Comparison of ENCODE assay signal across 25 cellular contexts in the genomic region with DNA sequence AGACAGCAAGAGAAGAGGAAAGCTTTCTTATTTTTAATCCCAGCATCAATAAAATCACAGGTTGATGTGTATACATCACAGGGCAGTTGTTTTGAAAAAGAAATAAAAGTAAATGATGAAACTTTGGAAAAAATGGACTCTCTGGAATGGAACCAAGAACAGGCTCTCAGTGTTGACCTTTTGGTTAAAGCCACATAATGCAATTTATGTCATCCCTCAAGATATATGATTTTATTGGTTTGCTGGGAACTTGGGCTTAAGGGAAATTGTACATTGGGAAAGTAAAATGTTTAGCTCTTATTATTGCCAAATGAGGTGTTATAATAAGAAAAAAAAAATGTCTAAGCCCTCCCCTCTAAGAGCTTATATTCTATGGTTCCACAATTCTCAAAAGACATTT.
"Had no signal": no experiment of that assay in that cellular context is flagged by ENCODE, and none has a peak within 500 bp of the region (broad histone marks: within the 10 kb centered on the region; RNA-seq: fewer than 3 reads in every experiment).

No MANE protein-coding gene starts in this region.

- H3K4me3 ChIP-seq: coronary artery, esophagus squamous epithelium, lower lobe of right lung, mucosa of descending colon, ovary, psoas muscle, sigmoid colon, testis, tibial artery, upper lobe of left lung had no signal

- H3K27me3 Mint-ChIP-seq: effector memory CD8-positive, alpha-beta T cell had no signal

- H3K9me3 ChIP-seq: esophagus squamous epithelium, lower lobe of right lung, mucosa of descending colon, ovary, psoas muscle, sigmoid colon, testis, tibial artery, upper lobe of left lung had no signal

- H3K4me3 Mint-ChIP-seq: effector memory CD8-positive, alpha-beta T cell; naive B cell; natural killer cell treated with Interleukin-12 subunit alpha and Interleukin-12 subunit beta and Interleukin-15 and Interleukin-18, amount 100 ng/mL, for 72 hours; stimulated activated memory B cell treated with anti-CD40 and anti-IgM and Interleukin-4, amounts not matched to agents 10 μg/mL and 1 μg/mL and 100 μg/mL, for 72 hours had no signal

- H3K36me3 ChIP-seq: esophagus squamous epithelium, lower lobe of right lung, ovary, sigmoid colon, tibial artery, upper lobe of left lung had no signal

- H3K4me1 Mint-ChIP-seq: naive B cell; stimulated activated memory B cell treated with anti-CD40 and anti-IgM and Interleukin-4, amounts not matched to agents 10 μg/mL and 1 μg/mL and 100 μg/mL, for 72 hours had no signal

- H3K27me3 ChIP-seq: esophagus squamous epithelium, ovary, sigmoid colon, testis, tibial artery, upper lobe of left lung had no signal

- H3K27ac ChIP-seq: coronary artery, esophagus squamous epithelium, lower lobe of right lung, ovary, psoas muscle, sigmoid colon, testis, tibial artery, upper lobe of left lung had no signal

- H3K36me3 Mint-ChIP-seq: naive B cell; natural killer cell treated with Interleukin-12 subunit alpha and Interleukin-12 subunit beta and Interleukin-15 and Interleukin-18, amount 100 ng/mL, for 72 hours; stimulated activated memory B cell treated with anti-CD40 and anti-IgM and Interleukin-4, amounts not matched to agents 10 μg/mL and 1 μg/mL and 100 μg/mL, for 72 hours had no signal

- H3K27ac Mint-ChIP-seq: effector memory CD8-positive, alpha-beta T cell; naive B cell; natural killer cell treated with Interleukin-12 subunit alpha and Interleukin-12 subunit beta and Interleukin-15 and Interleukin-18, amount 100 ng/mL, for 72 hours; stimulated activated memory B cell treated with anti-CD40 and anti-IgM and Interleukin-4, amounts not matched to agents 10 μg/mL and 1 μg/mL and 100 μg/mL, for 72 hours had no signal

- H3K4me1 ChIP-seq: psoas muscle, testis, upper lobe of left lung had no signal

- DNase-seq: effector memory CD8-positive, alpha-beta T cell; erythroblast; esophagus squamous epithelium; foreskin melanocyte; head of caudate nucleus; left ventricle myocardium superior; lower lobe of right lung; mucosa of descending colon; naive B cell; occipital lobe; ovary; posterior cingulate gyrus; psoas muscle; right cardiac atrium; sigmoid colon; stimulated activated CD4-positive, alpha-beta T cell treated with anti-CD3 and anti-CD28 coated beads, Interleukin-2, amount 100 ng/mL, for 24 hours; stimulated activated CD4-positive, alpha-beta T cell treated with anti-CD3 and anti-CD28 coated beads, Interleukin-4, amount 100 ng/mL, for 4 hours; stimulated activated naive CD8-positive, alpha-beta T cell treated with anti-CD3 and anti-CD28 coated beads, Interleukin-15, Interleukin-2, amounts not matched to agents 100 U/mL and 50 U/mL, for 24 hours; substantia nigra; testis; tibial artery; upper lobe of left lung had no signal
